In the genomic region with DNA sequence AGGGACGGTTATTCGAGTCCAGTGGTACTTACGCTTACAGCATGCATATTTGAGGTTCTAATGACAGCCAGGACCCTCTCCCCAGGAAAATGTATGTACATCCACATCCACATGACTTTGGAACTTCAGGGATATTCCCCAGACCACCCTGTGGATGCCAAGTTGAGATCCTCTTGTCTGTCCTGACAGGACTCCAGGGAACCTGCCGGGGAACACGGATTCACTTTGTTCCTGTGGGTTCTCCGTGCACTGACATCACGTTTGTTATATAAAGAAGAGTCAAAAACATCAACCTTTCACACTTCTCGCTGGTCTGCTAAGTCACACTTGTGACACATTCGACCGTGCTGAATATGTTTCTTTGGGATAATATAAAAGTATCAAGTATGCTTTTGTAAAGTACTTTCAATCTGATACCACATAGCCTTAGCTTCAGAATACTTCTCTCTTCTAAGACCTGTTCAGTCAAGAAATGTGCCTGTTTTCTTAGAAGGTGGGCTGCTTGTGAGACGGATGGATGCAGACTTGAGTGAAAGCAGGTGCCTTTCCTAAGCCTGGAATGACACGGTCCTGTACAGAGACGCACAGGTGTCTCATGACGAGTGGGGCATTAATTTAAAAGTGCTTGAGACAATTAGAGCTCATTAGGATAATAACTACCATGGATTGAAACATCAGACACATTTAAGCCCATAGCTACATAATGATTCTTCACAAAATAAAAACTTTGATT, we compare ENCODE assay signal across 2 cellular contexts.
TF ChIP-seq lines count a peak whose summit lies in the region.

No MANE protein-coding gene starts in this region.

TF ChIP-seq in GM23338, 12 proteins besides CTCF, POLR2A, EP300 and RAD21 (continues in another document):
- TF ChIP-seq EZH2 (IDR thresholded peaks at IDR 0.05; ENCODE audit: low read depth, unreplicated experiment), result no peak
- no peak for TF ChIP-seq ZNF331 (CRISPR knock-in tag; IDR thresholded peaks at IDR 0.05; ENCODE audit: low read depth)
- TF ChIP-seq, protein P1, sequence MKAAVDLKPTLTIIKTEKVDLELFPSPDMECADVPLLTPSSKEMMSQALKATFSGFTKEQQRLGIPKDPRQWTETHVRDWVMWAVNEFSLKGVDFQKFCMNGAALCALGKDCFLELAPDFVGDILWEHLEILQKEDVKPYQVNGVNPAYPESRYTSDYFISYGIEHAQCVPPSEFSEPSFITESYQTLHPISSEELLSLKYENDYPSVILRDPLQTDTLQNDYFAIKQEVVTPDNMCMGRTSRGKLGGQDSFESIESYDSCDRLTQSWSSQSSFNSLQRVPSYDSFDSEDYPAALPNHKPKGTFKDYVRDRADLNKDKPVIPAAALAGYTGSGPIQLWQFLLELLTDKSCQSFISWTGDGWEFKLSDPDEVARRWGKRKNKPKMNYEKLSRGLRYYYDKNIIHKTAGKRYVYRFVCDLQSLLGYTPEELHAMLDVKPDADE (IDR thresholded peaks at IDR 0.05), result no peak
- no peak for TF ChIP-seq JUNB (IDR thresholded peaks at IDR 0.05; ENCODE audit: unreplicated experiment)
- no peak for TF ChIP-seq NANOG (IDR thresholded peaks at IDR 0.05; ENCODE audit: borderline replicate concordance)
- no peak for TF ChIP-seq POLR2AphosphoS5 (IDR thresholded peaks at IDR 0.05; ENCODE audit: low read depth)
- TF ChIP-seq CREB1 (CRISPR knock-in tag; IDR thresholded peaks at IDR 0.05; ENCODE audit: low read depth), result no peak
- TF ChIP-seq ZNF114 (CRISPR knock-in tag; IDR thresholded peaks at IDR 0.05), result no peak
- TF ChIP-seq, protein P2, sequence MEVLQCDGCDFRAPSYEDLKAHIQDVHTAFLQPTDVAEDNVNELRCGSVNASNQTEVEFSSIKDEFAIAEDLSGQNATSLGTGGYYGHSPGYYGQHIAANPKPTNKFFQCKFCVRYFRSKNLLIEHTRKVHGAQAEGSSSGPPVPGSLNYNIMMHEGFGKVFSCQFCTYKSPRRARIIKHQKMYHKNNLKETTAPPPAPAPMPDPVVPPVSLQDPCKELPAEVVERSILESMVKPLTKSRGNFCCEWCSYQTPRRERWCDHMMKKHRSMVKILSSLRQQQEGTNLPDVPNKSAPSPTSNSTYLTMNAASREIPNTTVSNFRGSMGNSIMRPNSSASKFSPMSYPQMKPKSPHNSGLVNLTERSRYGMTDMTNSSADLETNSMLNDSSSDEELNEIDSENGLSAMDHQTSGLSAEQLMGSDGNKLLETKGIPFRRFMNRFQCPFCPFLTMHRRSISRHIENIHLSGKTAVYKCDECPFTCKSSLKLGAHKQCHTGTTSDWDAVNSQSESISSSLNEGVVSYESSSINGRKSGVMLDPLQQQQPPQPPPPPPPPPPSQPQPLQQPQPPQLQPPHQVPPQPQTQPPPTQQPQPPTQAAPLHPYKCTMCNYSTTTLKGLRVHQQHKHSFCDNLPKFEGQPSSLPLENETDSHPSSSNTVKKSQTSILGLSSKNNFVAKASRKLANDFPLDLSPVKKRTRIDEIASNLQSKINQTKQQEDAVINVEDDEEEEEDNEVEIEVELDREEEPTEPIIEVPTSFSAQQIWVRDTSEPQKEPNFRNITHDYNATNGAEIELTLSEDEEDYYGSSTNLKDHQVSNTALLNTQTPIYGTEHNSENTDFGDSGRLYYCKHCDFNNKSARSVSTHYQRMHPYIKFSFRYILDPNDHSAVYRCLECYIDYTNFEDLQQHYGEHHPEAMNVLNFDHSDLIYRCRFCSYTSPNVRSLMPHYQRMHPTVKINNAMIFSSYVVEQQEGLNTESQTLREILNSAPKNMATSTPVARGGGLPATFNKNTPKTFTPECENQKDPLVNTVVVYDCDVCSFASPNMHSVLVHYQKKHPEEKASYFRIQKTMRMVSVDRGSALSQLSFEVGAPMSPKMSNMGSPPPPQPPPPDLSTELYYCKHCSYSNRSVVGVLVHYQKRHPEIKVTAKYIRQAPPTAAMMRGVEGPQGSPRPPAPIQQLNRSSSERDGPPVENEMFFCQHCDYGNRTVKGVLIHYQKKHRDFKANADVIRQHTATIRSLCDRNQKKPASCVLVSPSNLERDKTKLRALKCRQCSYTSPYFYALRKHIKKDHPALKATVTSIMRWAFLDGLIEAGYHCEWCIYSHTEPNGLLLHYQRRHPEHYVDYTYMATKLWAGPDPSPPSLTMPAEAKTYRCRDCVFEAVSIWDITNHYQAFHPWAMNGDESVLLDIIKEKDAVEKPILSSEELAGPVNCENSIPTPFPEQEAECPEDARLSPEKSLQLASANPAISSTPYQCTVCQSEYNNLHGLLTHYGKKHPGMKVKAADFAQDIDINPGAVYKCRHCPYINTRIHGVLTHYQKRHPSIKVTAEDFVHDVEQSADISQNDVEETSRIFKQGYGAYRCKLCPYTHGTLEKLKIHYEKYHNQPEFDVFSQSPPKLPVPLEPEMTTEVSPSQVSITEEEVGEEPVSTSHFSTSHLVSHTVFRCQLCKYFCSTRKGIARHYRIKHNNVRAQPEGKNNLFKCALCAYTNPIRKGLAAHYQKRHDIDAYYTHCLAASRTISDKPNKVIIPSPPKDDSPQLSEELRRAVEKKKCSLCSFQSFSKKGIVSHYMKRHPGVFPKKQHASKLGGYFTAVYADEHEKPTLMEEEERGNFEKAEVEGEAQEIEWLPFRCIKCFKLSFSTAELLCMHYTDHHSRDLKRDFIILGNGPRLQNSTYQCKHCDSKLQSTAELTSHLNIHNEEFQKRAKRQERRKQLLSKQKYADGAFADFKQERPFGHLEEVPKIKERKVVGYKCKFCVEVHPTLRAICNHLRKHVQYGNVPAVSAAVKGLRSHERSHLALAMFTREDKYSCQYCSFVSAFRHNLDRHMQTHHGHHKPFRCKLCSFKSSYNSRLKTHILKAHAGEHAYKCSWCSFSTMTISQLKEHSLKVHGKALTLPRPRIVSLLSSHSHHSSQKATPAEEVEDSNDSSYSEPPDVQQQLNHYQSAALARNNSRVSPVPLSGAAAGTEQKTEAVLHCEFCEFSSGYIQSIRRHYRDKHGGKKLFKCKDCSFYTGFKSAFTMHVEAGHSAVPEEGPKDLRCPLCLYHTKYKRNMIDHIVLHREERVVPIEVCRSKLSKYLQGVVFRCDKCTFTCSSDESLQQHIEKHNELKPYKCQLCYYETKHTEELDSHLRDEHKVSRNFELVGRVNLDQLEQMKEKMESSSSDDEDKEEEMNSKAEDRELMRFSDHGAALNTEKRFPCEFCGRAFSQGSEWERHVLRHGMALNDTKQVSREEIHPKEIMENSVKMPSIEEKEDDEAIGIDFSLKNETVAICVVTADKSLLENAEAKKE (CRISPR knock-in tag; IDR thresholded peaks at IDR 0.05), result no peak
- TF ChIP-seq EZH2phosphoT487 (IDR thresholded peaks at IDR 0.05; ENCODE audit: unreplicated experiment), result no peak
- no peak for TF ChIP-seq STAT1 (IDR thresholded peaks at IDR 0.05; ENCODE audit: unreplicated experiment)

TF ChIP-seq in K562, 482 proteins besides CTCF, POLR2A, EP300 and RAD21:
- no peak for TF ChIP-seq MYBL2 (IDR thresholded peaks at IDR 0.05; ENCODE audit: low read depth)
- no peak for TF ChIP-seq MYBL2 (CRISPR knock-in tag; IDR thresholded peaks at IDR 0.05; ENCODE audit: borderline replicate concordance)
- TF ChIP-seq, protein P3, sequence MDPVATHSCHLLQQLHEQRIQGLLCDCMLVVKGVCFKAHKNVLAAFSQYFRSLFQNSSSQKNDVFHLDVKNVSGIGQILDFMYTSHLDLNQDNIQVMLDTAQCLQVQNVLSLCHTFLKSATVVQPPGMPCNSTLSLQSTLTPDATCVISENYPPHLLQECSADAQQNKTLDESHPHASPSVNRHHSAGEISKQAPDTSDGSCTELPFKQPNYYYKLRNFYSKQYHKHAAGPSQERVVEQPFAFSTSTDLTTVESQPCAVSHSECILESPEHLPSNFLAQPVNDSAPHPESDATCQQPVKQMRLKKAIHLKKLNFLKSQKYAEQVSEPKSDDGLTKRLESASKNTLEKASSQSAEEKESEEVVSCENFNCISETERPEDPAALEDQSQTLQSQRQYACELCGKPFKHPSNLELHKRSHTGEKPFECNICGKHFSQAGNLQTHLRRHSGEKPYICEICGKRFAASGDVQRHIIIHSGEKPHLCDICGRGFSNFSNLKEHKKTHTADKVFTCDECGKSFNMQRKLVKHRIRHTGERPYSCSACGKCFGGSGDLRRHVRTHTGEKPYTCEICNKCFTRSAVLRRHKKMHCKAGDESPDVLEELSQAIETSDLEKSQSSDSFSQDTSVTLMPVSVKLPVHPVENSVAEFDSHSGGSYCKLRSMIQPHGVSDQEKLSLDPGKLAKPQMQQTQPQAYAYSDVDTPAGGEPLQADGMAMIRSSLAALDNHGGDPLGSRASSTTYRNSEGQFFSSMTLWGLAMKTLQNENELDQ (CRISPR knock-in tag; IDR thresholded peaks at IDR 0.05; ENCODE audit: borderline replicate concordance), result no peak
- TF ChIP-seq GABPA (tag; conservative IDR thresholded peaks at IDR 0.05; ENCODE audit: low read depth), result no peak
- no peak for TF ChIP-seq ZNF146 (CRISPR knock-in tag; IDR thresholded peaks at IDR 0.05; ENCODE audit: unreplicated experiment)
- 0 out of 2 replicates have a peak, but pooled peaks have one; percentile 7 for TF ChIP-seq POLR2AphosphoS5 (IDR thresholded peaks at IDR 0.05; ENCODE audit: control insufficient read depth, insufficient read depth, low read depth, low read length)
- no peak for TF ChIP-seq ZNF583 (CRISPR knock-in tag; IDR thresholded peaks at IDR 0.05)
- no peak for TF ChIP-seq NR1H2 (CRISPR knock-in tag; IDR thresholded peaks at IDR 0.05)
- peak; percentile 52; the same call in 1 of the 2 replicates for TF ChIP-seq ZNF589 (CRISPR knock-in tag; IDR thresholded peaks at IDR 0.05; ENCODE audit: low read depth)
- TF ChIP-seq, protein P4, sequence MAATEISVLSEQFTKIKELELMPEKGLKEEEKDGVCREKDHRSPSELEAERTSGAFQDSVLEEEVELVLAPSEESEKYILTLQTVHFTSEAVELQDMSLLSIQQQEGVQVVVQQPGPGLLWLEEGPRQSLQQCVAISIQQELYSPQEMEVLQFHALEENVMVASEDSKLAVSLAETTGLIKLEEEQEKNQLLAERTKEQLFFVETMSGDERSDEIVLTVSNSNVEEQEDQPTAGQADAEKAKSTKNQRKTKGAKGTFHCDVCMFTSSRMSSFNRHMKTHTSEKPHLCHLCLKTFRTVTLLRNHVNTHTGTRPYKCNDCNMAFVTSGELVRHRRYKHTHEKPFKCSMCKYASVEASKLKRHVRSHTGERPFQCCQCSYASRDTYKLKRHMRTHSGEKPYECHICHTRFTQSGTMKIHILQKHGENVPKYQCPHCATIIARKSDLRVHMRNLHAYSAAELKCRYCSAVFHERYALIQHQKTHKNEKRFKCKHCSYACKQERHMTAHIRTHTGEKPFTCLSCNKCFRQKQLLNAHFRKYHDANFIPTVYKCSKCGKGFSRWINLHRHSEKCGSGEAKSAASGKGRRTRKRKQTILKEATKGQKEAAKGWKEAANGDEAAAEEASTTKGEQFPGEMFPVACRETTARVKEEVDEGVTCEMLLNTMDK (IDR thresholded peaks at IDR 0.05; ENCODE audit: borderline replicate concordance, insufficient read depth, low read depth, low read length, poor library complexity, severe bottlenecking), result no peak
- TF ChIP-seq, protein P5, sequence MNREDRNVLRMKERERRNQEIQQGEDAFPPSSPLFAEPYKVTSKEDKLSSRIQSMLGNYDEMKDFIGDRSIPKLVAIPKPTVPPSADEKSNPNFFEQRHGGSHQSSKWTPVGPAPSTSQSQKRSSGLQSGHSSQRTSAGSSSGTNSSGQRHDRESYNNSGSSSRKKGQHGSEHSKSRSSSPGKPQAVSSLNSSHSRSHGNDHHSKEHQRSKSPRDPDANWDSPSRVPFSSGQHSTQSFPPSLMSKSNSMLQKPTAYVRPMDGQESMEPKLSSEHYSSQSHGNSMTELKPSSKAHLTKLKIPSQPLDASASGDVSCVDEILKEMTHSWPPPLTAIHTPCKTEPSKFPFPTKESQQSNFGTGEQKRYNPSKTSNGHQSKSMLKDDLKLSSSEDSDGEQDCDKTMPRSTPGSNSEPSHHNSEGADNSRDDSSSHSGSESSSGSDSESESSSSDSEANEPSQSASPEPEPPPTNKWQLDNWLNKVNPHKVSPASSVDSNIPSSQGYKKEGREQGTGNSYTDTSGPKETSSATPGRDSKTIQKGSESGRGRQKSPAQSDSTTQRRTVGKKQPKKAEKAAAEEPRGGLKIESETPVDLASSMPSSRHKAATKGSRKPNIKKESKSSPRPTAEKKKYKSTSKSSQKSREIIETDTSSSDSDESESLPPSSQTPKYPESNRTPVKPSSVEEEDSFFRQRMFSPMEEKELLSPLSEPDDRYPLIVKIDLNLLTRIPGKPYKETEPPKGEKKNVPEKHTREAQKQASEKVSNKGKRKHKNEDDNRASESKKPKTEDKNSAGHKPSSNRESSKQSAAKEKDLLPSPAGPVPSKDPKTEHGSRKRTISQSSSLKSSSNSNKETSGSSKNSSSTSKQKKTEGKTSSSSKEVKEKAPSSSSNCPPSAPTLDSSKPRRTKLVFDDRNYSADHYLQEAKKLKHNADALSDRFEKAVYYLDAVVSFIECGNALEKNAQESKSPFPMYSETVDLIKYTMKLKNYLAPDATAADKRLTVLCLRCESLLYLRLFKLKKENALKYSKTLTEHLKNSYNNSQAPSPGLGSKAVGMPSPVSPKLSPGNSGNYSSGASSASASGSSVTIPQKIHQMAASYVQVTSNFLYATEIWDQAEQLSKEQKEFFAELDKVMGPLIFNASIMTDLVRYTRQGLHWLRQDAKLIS (CRISPR knock-in tag; IDR thresholded peaks at IDR 0.05), result 0 out of 2 replicates have a peak, but pooled peaks have one; percentile 52
- no peak for TF ChIP-seq THRAP3 (IDR thresholded peaks at IDR 0.05; ENCODE audit: borderline replicate concordance)
- TF ChIP-seq MIER1 (IDR thresholded peaks at IDR 0.05; ENCODE audit: low read depth), result no peak
